8 cellular contexts compared by ENCODE assay signal in genomic region chr19:41352279-41352608, GRCh38. TPM values are rescaled to one million over a fixed set of nuclear protein-coding genes. Genes with fewer than 3 reads are reported as not detected.
A peak's percentile ranks its signal among the peaks of the same experiment; 100 is the strongest.
DNase-seq lines count a peak whose midpoint lies in the region; ATAC-seq and TF ChIP-seq lines count a peak whose summit lies in the region.

No MANE protein-coding gene starts in this region.

- no peaks in the 10 kb centered on the region for H3K9me3 ChIP-seq in CD4-positive, CD25-positive, alpha-beta regulatory T cell (ENCODE audit: control insufficient read depth in 2 of 2, low read length in 2 of 2)
- no peaks in the 10 kb centered on the region for H3K9me3 ChIP-seq in OCI-LY1 (ENCODE audit: low read length)
- peaks cover 0 to 1% of the 10 kb centered on the region in 2 donors for H3K9me3 ChIP-seq in neuronal stem cell (replicated peaks in 1 of 2; ENCODE audit: control insufficient read depth in 2 of 2, insufficient read depth in 1 of 2, low read depth in 1 of 2, low read length in 2 of 2)

- peak overlapping the region; percentile 97 to 100 (median 100) for H3K4me3 Mint-ChIP-seq in CD4-positive, CD25-positive, alpha-beta regulatory T cell
- peak overlapping the region; percentile 100 for H3K4me3 Mint-ChIP-seq in endothelial cell (ENCODE audit: unreplicated experiment)

- peak overlapping the region; percentile 71 for H2BK15ac ChIP-seq in neuronal stem cell (ENCODE audit: low read length)

- no peak overlapping the region for H4K8ac ChIP-seq in neuronal stem cell (ENCODE audit: low read depth, low read length)

- H2BK12ac ChIP-seq in neuronal stem cell (ENCODE audit: low read length), result no peak overlapping the region

- no peak overlapping the region for H3K18ac ChIP-seq in neuronal stem cell (ENCODE audit: low read length)

- DNase-seq in CD4-positive, CD25-positive, alpha-beta regulatory T cell, result no peak
- no peak for DNase-seq in endothelial cell (ENCODE audit: low spot score)
- no peak for DNase-seq in neuronal stem cell (ENCODE audit: low spot score)
- no peak for DNase-seq in NCI-H2029 treated with DMSO at 0.1 percent for 48 hours (lab: John Stamatoyannopoulos, UW)
- DNase-seq in NCI-H1105 (lab: John Stamatoyannopoulos, UW), result no peak
- no peak for DNase-seq in SIG-M5 (lab: John Stamatoyannopoulos, UW)
- no peak for DNase-seq in activated gamma-delta T cell (lab: John Stamatoyannopoulos, UW)

- H3K27me3 Mint-ChIP-seq in CD4-positive, CD25-positive, alpha-beta regulatory T cell, result peaks cover 5% of the 10 kb centered on the region
- peaks cover 22% of the 10 kb centered on the region for H3K27me3 Mint-ChIP-seq in endothelial cell (ENCODE audit: unreplicated experiment)

- no peak overlapping the region for H2BK5ac ChIP-seq in neuronal stem cell (ENCODE audit: low read length)

- TF ChIP-seq CTCF in OCI-LY1 (IDR thresholded peaks at IDR 0.05; ENCODE audit: low read length), result no peak
- no peak for TF ChIP-seq CTCF in endothelial cell (IDR thresholded peaks at IDR 0.05; ENCODE audit: unreplicated experiment)

- peaks cover 68% of the 10 kb centered on the region for H3K4me1 ChIP-seq in CD4-positive, CD25-positive, alpha-beta regulatory T cell (ENCODE audit: control insufficient read depth, insufficient read depth, low read length, poor library complexity, severe bottlenecking)
- H3K4me1 ChIP-seq in OCI-LY1 (ENCODE audit: insufficient read depth, low read length, severe bottlenecking) (peaks cover 22% of the 10 kb centered on the region), neuronal stem cell (ENCODE audit: control insufficient read depth in 2 of 2, insufficient read depth in 1 of 2, low read depth in 1 of 2, low read length in 2 of 2) (peaks cover 14 to 23% of the 10 kb centered on the region in 2 donors)

- WGBS in neuronal stem cell (ENCODE audit: extremely low coverage in 2 of 2, insufficient read length in 2 of 2, insufficient replicate concordance in 1 of 2), 2 donors, result no CpG with 5 or more reads among the region's 12 CpGs

- H3K79me1 ChIP-seq in neuronal stem cell (ENCODE audit: low read depth, low read length), result no peaks in the 10 kb centered on the region

- H3K9ac ChIP-seq in OCI-LY1 (ENCODE audit: low read length), result peak overlapping the region; percentile 98
- no peak overlapping the region for H3K9ac ChIP-seq in neuronal stem cell (ENCODE audit: low read depth, low read length, poor library complexity)

- H4K91ac ChIP-seq in neuronal stem cell (ENCODE audit: low read depth, low read length, poor library complexity), result no peak overlapping the region

- H3F3A ChIP-seq in OCI-LY1 (ENCODE audit: insufficient read depth, low read length), result no peaks in the 10 kb centered on the region

- H3K4ac ChIP-seq in neuronal stem cell (ENCODE audit: low read length), result no peak overlapping the region

- H2AFZ ChIP-seq in OCI-LY1 (ENCODE audit: low read length) (no peak overlapping the region), neuronal stem cell (ENCODE audit: low read length) (peak overlapping the region; percentile 99)

- no peak for ATAC-seq in CD4-positive, CD25-positive, alpha-beta regulatory T cell (ENCODE audit: low read depth in 2 of 2)

- H3K4me2 ChIP-seq in OCI-LY1 (ENCODE audit: low read length) (peak overlapping the region; percentile 90), neuronal stem cell (ENCODE audit: insufficient read depth, low read length, poor library complexity, severe bottlenecking) (peak overlapping the region; percentile 92)

- peak overlapping the region; percentile 95 for H3K23ac ChIP-seq in neuronal stem cell (ENCODE audit: low read depth, low read length, poor library complexity)

- no peaks in the 10 kb centered on the region for H3K27me3 ChIP-seq in CD4-positive, CD25-positive, alpha-beta regulatory T cell (ENCODE audit: control insufficient read depth, insufficient read depth, low read length)
- H3K27me3 ChIP-seq in OCI-LY1 (ENCODE audit: insufficient read depth, low read length) (no peaks in the 10 kb centered on the region), neuronal stem cell (ENCODE audit: control insufficient read depth in 3 of 3, insufficient read depth in 3 of 3, low read depth in 1 of 3, low read length in 3 of 3) (peaks cover 0 to 46% (median 25%) of the 10 kb centered on the region in 3 experiments)

- peaks cover 12% of the 10 kb centered on the region for H3K36me3 Mint-ChIP-seq in CD4-positive, CD25-positive, alpha-beta regulatory T cell
- peaks cover 25% of the 10 kb centered on the region for H3K36me3 Mint-ChIP-seq in endothelial cell (ENCODE audit: low read depth, unreplicated experiment)

- no peak overlapping the region for H2AK5ac ChIP-seq in neuronal stem cell (ENCODE audit: low read depth, low read length)

- peaks cover 0 to 4% (median 0%) of the 10 kb centered on the region in 7 donors for H3K9me3 Mint-ChIP-seq in CD4-positive, CD25-positive, alpha-beta regulatory T cell
- H3K9me3 Mint-ChIP-seq in endothelial cell (ENCODE audit: unreplicated experiment), result peaks cover 4% of the 10 kb centered on the region

- H3K27ac Mint-ChIP-seq in CD4-positive, CD25-positive, alpha-beta regulatory T cell, result peak overlapping the region; percentile 64 to 99 (median 98)
- H3K27ac Mint-ChIP-seq in endothelial cell (ENCODE audit: unreplicated experiment), result peak overlapping the region; percentile 88

- peak overlapping the region; percentile 88 for H3K4me3 ChIP-seq in CD4-positive, CD25-positive, alpha-beta regulatory T cell (ENCODE audit: low read depth, low read length)
- H3K4me3 ChIP-seq in OCI-LY1 (ENCODE audit: low read depth, low read length, poor library complexity, severe bottlenecking) (peak overlapping the region; percentile 98), neuronal stem cell (ENCODE audit: low read length in 2 of 2) (peak overlapping the region; percentile 73 to 81)

- no peaks in the 10 kb centered on the region for H4K20me1 ChIP-seq in OCI-LY1 (ENCODE audit: insufficient read depth, low read length)

- peaks cover 16 to 66% (median 47%) of the 10 kb centered on the region in 4 donors for H3K4me1 Mint-ChIP-seq in CD4-positive, CD25-positive, alpha-beta regulatory T cell
- H3K4me1 Mint-ChIP-seq in endothelial cell (ENCODE audit: unreplicated experiment), result peaks cover 36% of the 10 kb centered on the region

- peak overlapping the region; percentile 92 for H3K27ac ChIP-seq in CD4-positive, CD25-positive, alpha-beta regulatory T cell (ENCODE audit: insufficient read depth, low read length, poor library complexity, severe bottlenecking)
- H3K27ac ChIP-seq in OCI-LY1 (ENCODE audit: low read depth, low read length, poor library complexity, severe bottlenecking), result peak overlapping the region; percentile 65
- H3K27ac ChIP-seq in neuronal stem cell (replicated peaks; ENCODE audit: low read length), result no peak overlapping the region

- H3K9me2 ChIP-seq in OCI-LY1 (ENCODE audit: low read depth, low read length), result no peaks in the 10 kb centered on the region

- H3K36me3 ChIP-seq in CD4-positive, CD25-positive, alpha-beta regulatory T cell (ENCODE audit: control insufficient read depth, insufficient read depth, low read length), result peaks cover 7% of the 10 kb centered on the region
- peaks cover 5% of the 10 kb centered on the region; the same call in 1 of the 2 replicates for H3K36me3 ChIP-seq in OCI-LY1 (ENCODE audit: insufficient read depth, low read length)
- H3K36me3 ChIP-seq in neuronal stem cell (replicated peaks in 1 of 2; ENCODE audit: control insufficient read depth in 2 of 2, insufficient read depth in 2 of 2, low read length in 2 of 2), result peaks cover 0 to 2% of the 10 kb centered on the region in 2 donors

- peaks cover 14% of the 10 kb centered on the region for H3K79me2 ChIP-seq in OCI-LY1 (ENCODE audit: insufficient read depth, low read length)

- peak overlapping the region; percentile 17 for H3K14ac ChIP-seq in neuronal stem cell (ENCODE audit: low read length)

- no peak overlapping the region for H2BK120ac ChIP-seq in neuronal stem cell (ENCODE audit: low read depth, low read length)

RNA-seq across cellular contexts. Expression of gene TGFB1, which starts 1.5 kb away (rescaled TPM):
- total RNA-seq in CD4-positive, CD25-positive, alpha-beta regulatory T cell, result 414 TPM
- polyA plus RNA-seq in CD4-positive, CD25-positive, alpha-beta regulatory T cell, result 10 to 100 TPM; 31.6 to 51.8 (median 46.9) TPM
- 193 TPM for total RNA-seq in endothelial cell (ENCODE audit: unreplicated experiment)
- 6.1 TPM for polyA plus RNA-seq in neuronal stem cell (2013, experiment 1 of 2)
- polyA plus RNA-seq in neuronal stem cell (2013, experiment 2 of 2), result 6.1 TPM

RNA-seq across cellular contexts. Expression of gene B9D2, which starts 11.7 kb away (rescaled TPM):
- 22.3 TPM for total RNA-seq in CD4-positive, CD25-positive, alpha-beta regulatory T cell
- polyA plus RNA-seq in CD4-positive, CD25-positive, alpha-beta regulatory T cell, result 10 to 100 TPM; 23.9 to 28.4 (median 24.3) TPM
- 6.8 TPM for total RNA-seq in endothelial cell (ENCODE audit: unreplicated experiment)
- polyA plus RNA-seq in neuronal stem cell (2013, experiment 1 of 2), result 6.5 TPM
- 6.0 TPM for polyA plus RNA-seq in neuronal stem cell (2013, experiment 2 of 2)

RNA-seq across cellular contexts. Expression of gene TMEM91, which starts 24.1 kb away (rescaled TPM):
- total RNA-seq in CD4-positive, CD25-positive, alpha-beta regulatory T cell, result 12.4 TPM
- 1 to 10 TPM; 2.0 to 7.5 (median 4.0) TPM for polyA plus RNA-seq in CD4-positive, CD25-positive, alpha-beta regulatory T cell
- 7.6 TPM for total RNA-seq in endothelial cell (ENCODE audit: unreplicated experiment)
- 8.6 TPM for polyA plus RNA-seq in neuronal stem cell (2013, experiment 1 of 2)
- polyA plus RNA-seq in neuronal stem cell (2013, experiment 2 of 2), result 8.3 TPM

RNA-seq across cellular contexts. Expression of gene CCDC97, which starts 42.3 kb away (rescaled TPM):
- total RNA-seq in CD4-positive, CD25-positive, alpha-beta regulatory T cell, result 43.7 TPM
- polyA plus RNA-seq in CD4-positive, CD25-positive, alpha-beta regulatory T cell, result 10 to 100 TPM; 17.7 to 21.8 (median 19.6) TPM
- 28.6 TPM for total RNA-seq in endothelial cell (ENCODE audit: unreplicated experiment)
- 21.6 TPM for polyA plus RNA-seq in neuronal stem cell (2013, experiment 1 of 2)
- polyA plus RNA-seq in neuronal stem cell (2013, experiment 2 of 2), result 20.9 TPM

RNA-seq across cellular contexts. Expression of gene EXOSC5, which starts 44.9 kb away (rescaled TPM):
- 13.9 TPM for total RNA-seq in CD4-positive, CD25-positive, alpha-beta regulatory T cell
- 10 to 100 TPM; 46.1 to 65.3 (median 58.6) TPM for polyA plus RNA-seq in CD4-positive, CD25-positive, alpha-beta regulatory T cell
- total RNA-seq in endothelial cell (ENCODE audit: unreplicated experiment), result 15.2 TPM
- 9.1 TPM for polyA plus RNA-seq in neuronal stem cell (2013, experiment 1 of 2)
- polyA plus RNA-seq in neuronal stem cell (2013, experiment 2 of 2), result 9.4 TPM
